In the genomic region with DNA sequence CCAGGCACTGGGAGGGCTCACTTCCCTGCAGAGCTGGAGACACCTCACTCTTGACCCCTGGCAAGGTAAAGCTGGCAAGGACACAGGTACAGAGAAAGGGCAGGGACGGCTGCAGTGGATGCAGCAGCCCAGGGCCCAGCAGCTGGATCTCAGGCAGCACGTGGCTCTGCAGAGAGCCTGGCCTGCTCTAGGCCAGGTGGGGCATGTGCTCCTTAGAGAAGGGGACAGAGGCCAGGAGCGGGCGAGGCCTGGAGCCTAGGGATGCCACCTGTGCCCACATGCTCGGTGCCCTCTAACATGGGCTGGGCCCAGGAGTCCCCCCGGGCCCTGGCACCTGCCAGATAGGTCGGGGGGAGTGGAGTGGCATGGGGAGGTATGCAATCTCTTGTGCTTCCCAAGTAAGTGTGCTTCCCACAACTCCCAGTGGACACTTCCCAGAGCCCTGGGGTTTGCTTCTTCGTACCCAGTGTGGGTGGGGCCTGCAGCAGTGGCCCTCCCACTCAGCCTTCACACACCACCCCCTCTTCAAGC, we compare ENCODE assay signal across 28 cellular contexts. TPM values are rescaled to one million over a fixed set of nuclear protein-coding genes. Genes with fewer than 3 reads are reported as not detected.
DNase-seq lines count a peak whose midpoint lies in the region; TF ChIP-seq lines count a peak whose summit lies in the region.
"Had no signal": no experiment of that assay in that cellular context is flagged by ENCODE, and none has a peak within 500 bp of the region (broad histone marks: within the 10 kb centered on the region; RNA-seq: fewer than 3 reads in every experiment).

No MANE protein-coding gene starts in this region.

- in situ Hi-C loops in GM13976 (cut with MboI; ENCODE audit: low sequenced_read_pairs, unreplicated experiment): no loop called here

- TF ChIP-seq CTCF in GM13976 (IDR thresholded peaks at IDR 0.05; ENCODE audit: borderline replicate concordance, control extremely low read depth, extremely low read depth, insufficient read depth, missing control alignments): no peak

- DNase-seq in GM13976 (ENCODE audit: low spot score): peak; percentile 30
- peak; percentile 5 for DNase-seq in HEK293T (ENCODE audit: extremely low spot score)
- peak; percentile 48 for DNase-seq in islet precursor cell
- peak; percentile 46 for DNase-seq in posterior vena cava (ENCODE audit: low spot score)
- no peak for DNase-seq in DMS 273 treated with DMSO at 0.1 percent for 48 hours (lab: John Stamatoyannopoulos, UW)
- no peak for DNase-seq in stimulated activated CD4-positive, alpha-beta T cell treated with anti-CD3 and anti-CD28 coated beads, Interleukin-4, amount 100 ng/mL, for 24 hours
- no peak for DNase-seq in NCI-H748 (lab: John Stamatoyannopoulos, UW; ENCODE audit: unreplicated experiment)
- DNase-seq: activated CD4-positive, alpha-beta T cell treated with anti-CD3 and anti-CD28 coated beads for 48 hours; KBM-7; MM.1S; natural killer cell; NCI-H1417 treated with DMSO at 0.1 percent for 48 hours; NCI-H2107; NK-92 treated with Interleukin-12 subunit alpha and Interleukin-12 subunit beta, amount 100 ng/mL, for 24 hours; stimulated activated CD4-positive, alpha-beta T cell treated with anti-CD3 and anti-CD28 coated beads, Interleukin-12 subunit alpha, Interleukin-12 subunit beta, amount 100 ng/mL, for 4 hours; stimulated activated CD4-positive, alpha-beta T cell treated with anti-CD3 and anti-CD28 coated beads, Interleukin-4, amount 100 ng/mL, for 4 hours; stimulated activated naive CD4-positive, alpha-beta T cell treated with Interleukin-2 at 50 U/mL for 16 hours; thyroid gland had no signal

- POLR2A ChIA-PET in HEK293T (lab: Yijun Ruan, JAX): no interaction called here

- intact Hi-C loops in posterior vena cava (cut with DNase I): no loop called here

- CTCF ChIA-PET in HEK293T (lab: Yijun Ruan, JAX): interaction anchor here (1.2 kb wide), 1 partner anchor 37 kb away, joined by 3 read pairs; no protein-coding TSS in a partner anchor

TF ChIP-seq in HEK293T, 16 proteins besides CTCF, POLR2A, EP300 and RAD21:
- TF ChIP-seq TARDBP (IDR thresholded peaks at IDR 0.05): no peak
- TF ChIP-seq HDGF (IDR thresholded peaks at IDR 0.05; ENCODE audit: borderline replicate concordance): no peak
- TF ChIP-seq FOXM1 (IDR thresholded peaks at IDR 0.05; ENCODE audit: borderline replicate concordance): no peak
- TF ChIP-seq FOXA1 (IDR thresholded peaks at IDR 0.05): no peak
- TF ChIP-seq ELF4 (IDR thresholded peaks at IDR 0.05): no peak
- TF ChIP-seq ARNT (IDR thresholded peaks at IDR 0.05): no peak
- no peak for TF ChIP-seq NFRKB (IDR thresholded peaks at IDR 0.05)

RNA-seq across cellular contexts. Expression of a gene that starts 30.0 kb away (rescaled TPM):
- not detected for total RNA-seq in posterior vena cava
- total RNA-seq: activated CD8-positive, alpha-beta memory T cell treated with anti-CD3 and anti-CD28 coated beads for 36 hours; activated T-helper 1 cell treated with anti-CD3 and anti-CD28 coated beads, Interleukin-12 subunit alpha, Interleukin-12 subunit beta, Interleukin-2, Interleukin-4 antibody, amounts not matched to agents 30 ng/mL and 10 ng/mL and 1 ng/mL, durations not matched to agents 14 hours and 24 hours and 36 hours; dermis microvascular lymphatic vessel endothelial cell; G401; HT-29; natural killer cell; NCI-H460; pancreas; right atrium auricular region; RPMI7951; SK-MEL-5; thyroid gland had no signal

RNA-seq across cellular contexts. Expression of a gene that starts 45.7 kb away (rescaled TPM):
- total RNA-seq in posterior vena cava: 100 to 1,000 TPM; 300 to 342 TPM

Comparison
In these comparisons a context has a peak if more than half of its experiments do, and no peak if none do; other contexts are left out.
1. DNase-seq: peak in GM13976 (single experiment), HEK293T (single experiment), islet precursor cell (single experiment) and posterior vena cava (single experiment); none in DMS 273 treated with DMSO at 0.1 percent for 48 hours (single experiment), stimulated activated CD4-positive, alpha-beta T cell treated with anti-CD3 and anti-CD28 coated beads, Interleukin-4, amount 100 ng/mL, for 24 hours (single experiment) and NCI-H748 (single experiment).